In genomic region chr2:42142476-42143184, GRCh38 we compare ENCODE assay signal across 8 cellular contexts. TPM values are rescaled to one million over a fixed set of nuclear protein-coding genes. Genes with fewer than 3 reads are reported as not detected.
DNase-seq lines count a peak whose midpoint lies in the region; ATAC-seq and TF ChIP-seq lines count a peak whose summit lies in the region.

No MANE protein-coding gene starts in this region.

- H3K27me3 ChIP-seq in iPS-20b (ENCODE audit: insufficient read depth, low read length) (no peaks in the 10 kb centered on the region), smooth muscle cell (ENCODE audit: low read depth) (no peaks in the 10 kb centered on the region)

- 65% methylated on average over 9 of the region's 9 CpGs for WGBS in smooth muscle cell (ENCODE audit: low lambda C conversion rate)

- no peaks in the 10 kb centered on the region for H3K79me2 ChIP-seq in smooth muscle cell (ENCODE audit: low read depth)

- TF ChIP-seq CTCF in VCaP (conservative IDR thresholded peaks at IDR 0.05) (no peak), smooth muscle cell (IDR thresholded peaks at IDR 0.05; ENCODE audit: borderline replicate concordance, insufficient read depth, poor library complexity, severe bottlenecking) (no peak)

- no peaks in the 10 kb centered on the region for H3K9me3 ChIP-seq in iPS-20b (ENCODE audit: insufficient read depth, low read depth, low read length)
- H3K9me3 ChIP-seq in smooth muscle cell (replicated peaks; ENCODE audit: low read depth), result no peaks in the 10 kb centered on the region

- H3K4me3 ChIP-seq in iPS-20b (ENCODE audit: low read length), result peak overlapping the region; percentile 51; the same call in 1 of the 2 replicates
- peak overlapping the region; percentile 40 for H3K4me3 ChIP-seq in smooth muscle cell

- H3K4me2 ChIP-seq in smooth muscle cell, result peak overlapping the region; percentile 84

- CTCF ChIA-PET in HEK293T (lab: Yijun Ruan, JAX), result interaction anchor here (0.6 to 1.4 kb wide), 4 partner anchors 17 to 289 kb away, joined by 3 to 5 read pairs (median 3); no protein-coding TSS in a partner anchor

- peak overlapping the region; percentile 83 for H2AFZ ChIP-seq in smooth muscle cell (ENCODE audit: low read depth)

- POLR2A ChIA-PET in HEK293T (lab: Yijun Ruan, JAX), result interaction anchor here (1.0 to 3.3 kb wide), 11 partner anchors 8 to 46 kb away, joined by 3 to 41 read pairs (median 5); partner anchors contain the start of gene EML4

- H3K27ac ChIP-seq in VCaP (peak overlapping the region; percentile 64; the same call in 1 of the 2 replicates), iPS-20b (ENCODE audit: low read length) (no peak overlapping the region), smooth muscle cell (ENCODE audit: low read depth) (peak overlapping the region; percentile 89)

- DNase-seq in HEK293T (ENCODE audit: extremely low spot score), result no peak
- DNase-seq in smooth muscle cell (lab: John Stamatoyannopoulos, UW; ENCODE audit: unreplicated experiment), result no peak
- DNase-seq in HT-29 (ENCODE audit: low spot score), result no peak
- DNase-seq in COLO668 (lab: John Stamatoyannopoulos, UW; ENCODE audit: unreplicated experiment), result no peak

- peak overlapping the region; percentile 34; the same call in 1 of the 2 replicates for H3K9ac ChIP-seq in iPS-20b (ENCODE audit: low read depth, low read length)
- peak overlapping the region; percentile 55 for H3K9ac ChIP-seq in smooth muscle cell (ENCODE audit: low read depth)

- no peaks in the 10 kb centered on the region for H4K20me1 ChIP-seq in smooth muscle cell (ENCODE audit: low read depth)

- ATAC-seq in HG03432 (IDR thresholded peaks at IDR 0.05; ENCODE audit: unreplicated experiment) (no peak), GM21825 (IDR thresholded peaks at IDR 0.05; ENCODE audit: unreplicated experiment) (no peak)

- H3K4me1 ChIP-seq in iPS-20b (ENCODE audit: insufficient read depth, low read length), result peaks cover 19% of the 10 kb centered on the region; the same call in 1 of the 2 replicates
- H3K4me1 ChIP-seq in smooth muscle cell (ENCODE audit: low read depth), result peaks cover 30% of the 10 kb centered on the region

- H3F3A ChIP-seq in smooth muscle cell (ENCODE audit: low read depth), result peaks cover 31% of the 10 kb centered on the region

- H3K36me3 ChIP-seq in iPS-20b (ENCODE audit: insufficient read depth, low read depth, low read length) (no peaks in the 10 kb centered on the region), smooth muscle cell (ENCODE audit: low read depth) (no peaks in the 10 kb centered on the region)

TF ChIP-seq in HEK293T, 16 proteins besides CTCF, POLR2A, EP300 and RAD21:
- TF ChIP-seq PKNOX1 (IDR thresholded peaks at IDR 0.05) (peak; percentile 37; the same call in 1 of the 2 replicates), BHLHE40 (IDR thresholded peaks at IDR 0.05; ENCODE audit: borderline replicate concordance) (no peak)

RNA-seq across cellular contexts. Expression of gene EML4, which starts 26.5 kb away (rescaled TPM):
- 46.2 and 55.9 TPM in 2 replicates for total RNA-seq in smooth muscle cell
- 33.6 and 39.9 TPM in 2 replicates for polyA plus RNA-seq in smooth muscle cell
- total RNA-seq in HT-29 (2014; rRNA removed; shearing (Covaris generic)), result 80.0 and 81.9 TPM in 2 replicates
